In the genomic region with DNA sequence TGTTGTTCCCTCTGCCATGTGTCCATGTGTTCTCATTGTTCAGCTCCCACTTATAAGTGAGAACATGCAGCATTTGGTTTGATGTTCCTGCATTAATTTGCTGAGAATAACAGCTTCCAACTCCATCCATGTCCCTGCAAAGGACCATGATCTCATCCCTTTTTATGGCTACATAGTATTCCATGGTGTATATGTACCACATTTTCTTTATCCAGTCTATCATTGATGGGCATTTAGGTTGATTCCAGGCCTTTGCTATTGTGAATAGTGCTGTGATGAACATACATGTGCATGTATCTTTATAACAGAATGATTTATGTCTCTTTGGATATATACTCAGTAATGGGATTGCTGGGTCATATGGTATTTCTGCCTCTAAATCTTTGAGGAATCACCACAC, we compare ENCODE assay signal across 4 cellular contexts.
DNase-seq lines count a peak whose midpoint lies in the region; ATAC-seq, FAIRE-seq and TF ChIP-seq lines count a peak whose summit lies in the region.
"Not testable (repeated sequence)": the region's sequence is repeated elsewhere in the genome, so short reads cannot be mapped to it uniquely, and the experiment has no call there.

No MANE protein-coding gene starts in this region.

- ATAC-seq in SK-N-SH treated with all-trans-retinoic acid at 6 μM for 48 hours, K562: not testable (repeated sequence)

- DNase-seq in GM12891 (ENCODE audit: insufficient read length, low spot score); K562 (ENCODE audit: extremely low read depth in 1 of 4, low spot score in 3 of 4): not testable (repeated sequence)

- not testable (repeated sequence) for BruUV-seq in K562 (replicated peaks; lab: Mats Ljungman, UMichigan)

- not testable (repeated sequence) for TF ChIP-seq POLR2A in GM12891 (IDR thresholded peaks at IDR 0.05; ENCODE audit: low read depth, low read length); K562 (conservative IDR thresholded peaks at IDR 0.05)

- not testable (repeated sequence) for H3K9me1 ChIP-seq in K562 (ENCODE audit: control insufficient read depth, insufficient read depth, low read length)

- H3K4me1 ChIP-seq in HEK293 (ENCODE audit: control insufficient read depth, insufficient read depth, low read length); K562 (replicated peaks in 1 of 2; ENCODE audit: control insufficient read depth in 2 of 2, insufficient read depth in 2 of 2, low read length in 2 of 2): not testable (repeated sequence)

- not testable (repeated sequence) for H2AFZ ChIP-seq in K562 (ENCODE audit: low read depth, low read length)

- POLR2A ChIA-PET in HEK293 (lab: Yijun Ruan, JAX); K562 (lab: Yijun Ruan, JAX): not testable (repeated sequence)

- not testable (repeated sequence) for H3K27me3 ChIP-seq in K562 (ENCODE audit: control insufficient read depth in 2 of 2, insufficient read depth in 2 of 2, low read length in 2 of 2)

- peak; percentile 31 for FAIRE-seq in GM12891 (lab: Jason Lieb, UNC)
- not testable (repeated sequence) for FAIRE-seq in K562 (lab: Jason Lieb, UNC)

- H3K9me3 ChIP-seq in HEK293 (ENCODE audit: control insufficient read depth, insufficient read depth, low read depth, low read length); K562 (replicated peaks; ENCODE audit: control insufficient read depth, insufficient read depth, low read depth, low read length): not testable (repeated sequence)

- not testable (repeated sequence) for H3K27ac ChIP-seq in HEK293 (ENCODE audit: extremely low read depth, low read depth, low read length); K562 (ENCODE audit: extremely low read depth, low read depth, low read length)

- not testable (repeated sequence) for H4K20me1 ChIP-seq in K562 (replicated peaks; ENCODE audit: control insufficient read depth, insufficient read depth, low read length)

- H3K9ac ChIP-seq in K562 (ENCODE audit: insufficient read depth in 1 of 2, low read depth in 2 of 2, low read length in 2 of 2): not testable (repeated sequence)

- TF ChIP-seq EP300 in K562 (IDR thresholded peaks at IDR 0.05; ENCODE audit: low read length): not testable (repeated sequence)

- not testable (repeated sequence) for H3K4me2 ChIP-seq in K562 (ENCODE audit: insufficient read depth, low read length)

- not testable (repeated sequence) for H3K36me3 ChIP-seq in HEK293 (ENCODE audit: control insufficient read depth in 2 of 2, insufficient read depth in 1 of 2, low read length in 2 of 2); K562 (ENCODE audit: control insufficient read depth, insufficient read depth, low read length)

- CTCF ChIA-PET in HEK293 (lab: Yijun Ruan, JAX): interaction anchor here (1.0 kb wide), 1 partner anchor 16 kb away, joined by 4 read pairs; no protein-coding TSS in a partner anchor
- CTCF ChIA-PET in K562 (lab: Yijun Ruan, JAX; ENCODE audit: low intra/inter-chr PET ratio): not testable (repeated sequence)

- H3K4me3 ChIP-seq in HEK293 (ENCODE audit: low read depth, low read length); K562: not testable (repeated sequence)

- intact Hi-C loops in K562 (cut with micrococcal nuclease): not testable (repeated sequence)

- not testable (repeated sequence) for H3K79me2 ChIP-seq in K562 (ENCODE audit: control insufficient read depth, insufficient read depth, low read length)

- not testable (repeated sequence) for TF ChIP-seq CTCF in HEK293 (tag by site-specific recombination; IDR thresholded peaks at IDR 0.05); K562 (IDR thresholded peaks at IDR 0.05 in 2 of 3, conservative IDR thresholded peaks at IDR 0.05 in 1 of 3; ENCODE audit: insufficient read depth in 2 of 3, low read depth in 1 of 3, low read length in 3 of 3)

- not testable (repeated sequence) for TF ChIP-seq RAD21 in K562 (CRISPR knock-in tag; conservative IDR thresholded peaks at IDR 0.05 in 1 of 2, IDR thresholded peaks at IDR 0.05 in 1 of 2)

- in situ Hi-C loops in K562 (cut with MboI): not testable (repeated sequence)

TF ChIP-seq in HEK293, 187 proteins besides CTCF, POLR2A, EP300 and RAD21:
- TF ChIP-seq ZNF146 (tag by site-specific recombination; IDR thresholded peaks at IDR 0.05): peak; percentile 76

TF ChIP-seq in SK-N-SH treated with all-trans-retinoic acid at 6 μM for 48 hours, 23 proteins besides CTCF, POLR2A, EP300 and RAD21:
- TF ChIP-seq ZNF8 (CRISPR knock-in tag; IDR thresholded peaks at IDR 0.05): peak; percentile 69; the same call in 1 of the 2 replicates

TF ChIP-seq in K562, 482 proteins besides CTCF, POLR2A, EP300 and RAD21:
- TF ChIP-seq ZNF146 (CRISPR knock-in tag; IDR thresholded peaks at IDR 0.05; ENCODE audit: unreplicated experiment): peak; percentile 71
